Comparison of ENCODE assay signal across 21 cellular contexts in genomic region chr18:766550-766860, GRCh38.
"Had no signal": no experiment of that assay in that cellular context is flagged by ENCODE, and none has a peak within 500 bp of the region (broad histone marks: within the 10 kb centered on the region; RNA-seq: fewer than 3 reads in every experiment).

No MANE protein-coding gene starts in this region.

- ATAC-seq: effector memory CD8-positive, alpha-beta T cell; foreskin keratinocyte; heart left ventricle; left cardiac atrium; left ventricle myocardium superior; mucosa of descending colon; naive thymus-derived CD8-positive, alpha-beta T cell had no signal

- H3K4me1 Mint-ChIP-seq: naive B cell had no signal

- H3K27ac ChIP-seq: colonic mucosa, epithelial cell of prostate, esophagus muscularis mucosa, foreskin keratinocyte, gastroesophageal sphincter, heart left ventricle, hepatocyte, left lung, lower lobe of right lung had no signal

- DNase-seq: colonic mucosa; cortex of kidney; effector CD8-positive, alpha-beta T cell; effector memory CD8-positive, alpha-beta T cell; foreskin keratinocyte; heart left ventricle; hypothalamus; left cardiac atrium; left lung; left ventricle myocardium superior; lower lobe of right lung; mesenchymal stem cell; mucosa of descending colon; naive B cell; naive thymus-derived CD8-positive, alpha-beta T cell had no signal

- H3K27me3 Mint-ChIP-seq: effector memory CD8-positive, alpha-beta T cell; naive thymus-derived CD8-positive, alpha-beta T cell had no signal

- H3K9me3 Mint-ChIP-seq: dendritic cell treated with granulocyte-macrophage colony-stimulating factor and Interleukin-4, amounts not matched to agents 40 ng/mL and 50 ng/mL, for 4 days; effector memory CD8-positive, alpha-beta T cell; naive thymus-derived CD8-positive, alpha-beta T cell had no signal

- H3K27me3 ChIP-seq: colonic mucosa, esophagus muscularis mucosa, foreskin keratinocyte, gastroesophageal sphincter, heart left ventricle, hepatocyte, left lung had no signal

- H3K27ac Mint-ChIP-seq: dendritic cell treated with granulocyte-macrophage colony-stimulating factor and Interleukin-4, amounts not matched to agents 40 ng/mL and 50 ng/mL, for 4 days; effector memory CD8-positive, alpha-beta T cell; mesothelial cell of epicardium; naive B cell had no signal

- H3K9me3 ChIP-seq: colonic mucosa, esophagus muscularis mucosa, gastroesophageal sphincter, heart left ventricle, left lung, lower lobe of right lung, mucosa of descending colon had no signal

- H3K4me1 ChIP-seq: colonic mucosa, foreskin keratinocyte, left lung had no signal

- H2AFZ ChIP-seq: hepatocyte had no signal

- H3K4me3 Mint-ChIP-seq: dendritic cell treated with granulocyte-macrophage colony-stimulating factor and Interleukin-4, amounts not matched to agents 40 ng/mL and 50 ng/mL, for 4 days; effector memory CD8-positive, alpha-beta T cell; mesothelial cell of epicardium; naive B cell; naive thymus-derived CD8-positive, alpha-beta T cell had no signal

- H3K36me3 ChIP-seq: colonic mucosa, esophagus muscularis mucosa, gastroesophageal sphincter, heart left ventricle, left lung, lower lobe of right lung had no signal

- H3K4me2 ChIP-seq: hepatocyte had no signal

- H3K36me3 Mint-ChIP-seq: naive B cell had no signal

- H3K4me3 ChIP-seq: colonic mucosa, esophagus muscularis mucosa, gastroesophageal sphincter, heart left ventricle, hepatocyte, left lung, lower lobe of right lung, mucosa of descending colon had no signal
